In the genomic region with DNA sequence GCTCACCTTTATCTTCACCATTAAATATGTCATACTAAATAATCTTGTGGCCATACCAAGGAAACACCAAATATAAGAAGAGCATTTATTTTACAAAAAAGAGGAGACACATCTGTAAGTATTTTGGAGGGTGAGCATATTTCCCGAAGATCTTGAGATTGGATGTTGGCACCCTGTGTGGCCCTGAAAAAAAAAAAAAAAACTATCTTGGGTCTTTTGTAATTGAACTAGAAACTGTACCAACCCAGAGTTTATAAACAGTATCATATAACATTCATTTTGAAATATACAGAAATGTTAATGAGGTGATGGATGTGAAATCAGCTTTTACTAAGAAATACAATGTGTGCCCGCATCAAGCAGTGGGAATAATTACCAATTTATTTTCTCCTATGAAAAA, we compare ENCODE assay signal across 19 cellular contexts.
DNase-seq lines count a peak whose midpoint lies in the region; ATAC-seq, FAIRE-seq and TF ChIP-seq lines count a peak whose summit lies in the region.
"Had no signal": no experiment of that assay in that cellular context is flagged by ENCODE, and none has a peak within 500 bp of the region (broad histone marks: within the 10 kb centered on the region; RNA-seq: fewer than 3 reads in every experiment).

No MANE protein-coding gene starts in this region.

- H3K14ac ChIP-seq in mesenchymal stem cell (ENCODE audit: low read length in 2 of 2) = no peak overlapping the region

- H2AK5ac ChIP-seq in mesenchymal stem cell (ENCODE audit: low read length, severe bottlenecking) = no peak overlapping the region

- H3K4me3 ChIP-seq in HEK293 (ENCODE audit: low read depth, low read length) (no peak overlapping the region), astrocyte (ENCODE audit: insufficient read depth, low read depth, low read length) (no peak overlapping the region), mesenchymal stem cell (ENCODE audit: insufficient read depth in 1 of 2, low read depth in 1 of 2, low read length in 2 of 2) (no peak overlapping the region), stomach (no peak overlapping the region)

- H3K18ac ChIP-seq in mesenchymal stem cell (ENCODE audit: low read depth in 1 of 2, low read length in 2 of 2) = no peak overlapping the region

- H3K4ac ChIP-seq in mesenchymal stem cell (ENCODE audit: low read depth in 1 of 2, low read length in 2 of 2) = no peak overlapping the region

- no peak overlapping the region for H2BK12ac ChIP-seq in mesenchymal stem cell (ENCODE audit: low read length in 2 of 2)

- H2BK15ac ChIP-seq in mesenchymal stem cell (ENCODE audit: low read depth, poor library complexity, severe bottlenecking) = no peak overlapping the region

- no peaks in the 10 kb centered on the region for H4K20me1 ChIP-seq in astrocyte (ENCODE audit: insufficient read depth, low read length)

- peak overlapping the region; percentile 4 for H3K4me3 Mint-ChIP-seq in astrocyte (ENCODE audit: unreplicated experiment)
- H3K4me3 Mint-ChIP-seq: activated naive CD4-positive, alpha-beta T cell treated with anti-CD3 and anti-CD28 coated beads, Interleukin-2, amount 50 U/mL, for 24 hours; activated T-cell treated with anti-CD3 and anti-CD28 coated beads, Interleukin-2, amount 50 U/mL, for 24 hours; H9; IgD-negative memory B cell; naive B cell had no signal

- H3K27me3 ChIP-seq in astrocyte (ENCODE audit: insufficient read depth, low read length) (no peaks in the 10 kb centered on the region), mesenchymal stem cell (ENCODE audit: control insufficient read depth in 1 of 2, insufficient read depth in 1 of 2, low read length in 2 of 2) (no peaks in the 10 kb centered on the region), stomach (no peaks in the 10 kb centered on the region)
- H3K27me3 ChIP-seq: BE2C had no signal

- H3K23ac ChIP-seq in mesenchymal stem cell (ENCODE audit: low read length in 2 of 2) = no peak overlapping the region

- peaks cover 8% of the 10 kb centered on the region for H3K79me1 ChIP-seq in mesenchymal stem cell (replicated peaks; ENCODE audit: low read length, poor library complexity, severe bottlenecking)

- no peak overlapping the region for H2AFZ ChIP-seq in astrocyte (ENCODE audit: low read depth, low read length)
- no peak overlapping the region for H2AFZ ChIP-seq in mesenchymal stem cell (ENCODE audit: low read depth, low read length)

- FAIRE-seq in astrocyte (lab: Jason Lieb, UNC) (no peak), RCC 7860 (lab: Jason Lieb, UNC) (no peak)

- no peaks in the 10 kb centered on the region for H3K36me3 ChIP-seq in HEK293 (ENCODE audit: control insufficient read depth in 2 of 2, insufficient read depth in 1 of 2, low read length in 2 of 2)
- H3K36me3 ChIP-seq in astrocyte (ENCODE audit: insufficient read depth, low read length) = no peaks in the 10 kb centered on the region
- H3K36me3 ChIP-seq in mesenchymal stem cell (ENCODE audit: control insufficient read depth in 1 of 2, insufficient read depth in 2 of 2, low read depth in 1 of 2, low read length in 2 of 2) = no peaks in the 10 kb centered on the region
- H3K36me3 ChIP-seq in stomach = no peaks in the 10 kb centered on the region
- H3K36me3 ChIP-seq: BE2C had no signal

- TF ChIP-seq POLR2A in stomach (IDR thresholded peaks at IDR 0.05) = no peak

- H3K36me3 Mint-ChIP-seq in astrocyte (ENCODE audit: low read depth, unreplicated experiment) = no peaks in the 10 kb centered on the region
- H3K36me3 Mint-ChIP-seq: IgD-negative memory B cell, naive B cell had no signal

- no peak for TF ChIP-seq CTCF in HEK293 (tag by site-specific recombination; IDR thresholded peaks at IDR 0.05)
- no peak for TF ChIP-seq CTCF in astrocyte (IDR thresholded peaks at IDR 0.05; ENCODE audit: insufficient read depth, low read depth, low read length)
- TF ChIP-seq CTCF in stomach (IDR thresholded peaks at IDR 0.05) = no peak

- no peak overlapping the region for H2BK120ac ChIP-seq in mesenchymal stem cell (ENCODE audit: low read depth, low read length)

- H3K27ac Mint-ChIP-seq in astrocyte (ENCODE audit: unreplicated experiment) = peak overlapping the region; percentile 100
- H3K27ac Mint-ChIP-seq: activated naive CD4-positive, alpha-beta T cell treated with anti-CD3 and anti-CD28 coated beads, Interleukin-2, amount 50 U/mL, for 24 hours; activated T-cell treated with anti-CD3 and anti-CD28 coated beads, Interleukin-2, amount 50 U/mL, for 24 hours; H9; IgD-negative memory B cell; naive B cell had no signal

- POLR2A ChIA-PET in HEK293 (lab: Yijun Ruan, JAX) = interaction anchor here (1.3 kb wide), 1 partner anchor 105 kb away, joined by 3 read pairs; no protein-coding TSS in a partner anchor

- no peak for DNase-seq in astrocyte (ENCODE audit: low read depth)
- no peak for DNase-seq in mesenchymal stem cell
- no peak for DNase-seq in stomach
- DNase-seq in dedifferentiated amniotic fluid mesenchymal stem cell (ENCODE audit: extremely low spot score) = no peak
- DNase-seq in RCC 7860 (ENCODE audit: low spot score) = no peak
- DNase-seq: activated CD4-positive, alpha-beta T cell treated with anti-CD3 and anti-CD28 coated beads, Interleukin-2, amount 50 U/mL, for 48 hours; activated T-cell treated with anti-CD3 and anti-CD28 coated beads, Interleukin-2, amount 50 U/mL, for 24 hours; DMS153; H9; left colon; naive B cell; NCI-H526; stimulated activated naive CD4-positive, alpha-beta T cell treated with Interleukin-2 at 50 U/mL for 16 hours had no signal

- H3K27me3 Mint-ChIP-seq in astrocyte (ENCODE audit: low read depth, unreplicated experiment) = no peaks in the 10 kb centered on the region

- H3K79me2 ChIP-seq in astrocyte (ENCODE audit: insufficient read depth, low read length) = no peaks in the 10 kb centered on the region

- no peak for TF ChIP-seq EP300 in stomach (IDR thresholded peaks at IDR 0.05)

- H4K8ac ChIP-seq in mesenchymal stem cell (ENCODE audit: low read length) = no peak overlapping the region

- H3K9ac ChIP-seq in astrocyte (ENCODE audit: low read length) = peak overlapping the region; percentile 80
- peak overlapping the region; percentile 61 for H3K9ac ChIP-seq in mesenchymal stem cell (ENCODE audit: low read length)

- no peaks in the 10 kb centered on the region for H3K9me3 Mint-ChIP-seq in astrocyte (ENCODE audit: unreplicated experiment)
- H3K9me3 Mint-ChIP-seq: activated naive CD4-positive, alpha-beta T cell treated with anti-CD3 and anti-CD28 coated beads, Interleukin-2, amount 50 U/mL, for 24 hours; activated T-cell treated with anti-CD3 and anti-CD28 coated beads, Interleukin-2, amount 50 U/mL, for 24 hours; H9; naive B cell had no signal

- no peak overlapping the region for H2BK5ac ChIP-seq in mesenchymal stem cell (ENCODE audit: low read depth, low read length, poor library complexity, severe bottlenecking)

- CTCF ChIA-PET in HEK293 (lab: Yijun Ruan, JAX) = no interaction called here

- H3K4me1 ChIP-seq in HEK293 (ENCODE audit: control insufficient read depth, insufficient read depth, low read length) (peaks cover 34% of the 10 kb centered on the region), astrocyte (ENCODE audit: insufficient read depth, low read length) (peaks cover 44% of the 10 kb centered on the region), mesenchymal stem cell (ENCODE audit: control insufficient read depth, insufficient read depth, low read depth, low read length) (peaks cover 3% of the 10 kb centered on the region), stomach (peaks cover 0 to 30% (median 4%) of the 10 kb centered on the region in 4 donors)

- H3K4me2 ChIP-seq in astrocyte (ENCODE audit: low read length) (peak overlapping the region; percentile 62), mesenchymal stem cell (ENCODE audit: low read length, poor library complexity, severe bottlenecking) (no peak overlapping the region)

- no peaks in the 10 kb centered on the region for H3K9me3 ChIP-seq in HEK293 (ENCODE audit: control insufficient read depth, insufficient read depth, low read depth, low read length)
- H3K9me3 ChIP-seq in astrocyte (ENCODE audit: insufficient read depth, low read depth, low read length) = no peaks in the 10 kb centered on the region
- H3K9me3 ChIP-seq in mesenchymal stem cell (ENCODE audit: control insufficient read depth, low read length) = no peaks in the 10 kb centered on the region
- no peaks in the 10 kb centered on the region for H3K9me3 ChIP-seq in stomach
- H3K9me3 ChIP-seq: BE2C had no signal

- H3K27ac ChIP-seq in HEK293 (ENCODE audit: extremely low read depth, low read depth, low read length) (0 out of 2 replicates have a peak overlapping the region, but pooled peaks have one; percentile 76), astrocyte (ENCODE audit: low read depth, low read length) (peak overlapping the region; percentile 98), mesenchymal stem cell (ENCODE audit: low read length, poor library complexity, severe bottlenecking) (peak overlapping the region; percentile 91), stomach (peak overlapping the region in 4 of 5 donors; percentile 33 to 57 (median 54))

- intact Hi-C loops in stomach (cut with DNase I; ENCODE audit: low total_unique reads) = no loop called here

- ATAC-seq in HG02610 (IDR thresholded peaks at IDR 0.05; ENCODE audit: unreplicated experiment) (no peak), HG02884 (IDR thresholded peaks at IDR 0.05; ENCODE audit: unreplicated experiment) (no peak)

- H3K4me1 Mint-ChIP-seq in astrocyte (ENCODE audit: low read depth, unreplicated experiment) = peaks cover 51% of the 10 kb centered on the region
- H3K4me1 Mint-ChIP-seq: activated naive CD4-positive, alpha-beta T cell treated with anti-CD3 and anti-CD28 coated beads, Interleukin-2, amount 50 U/mL, for 24 hours; naive B cell had no signal

- WGBS in mesenchymal stem cell = no CpG with 5 or more reads among the region's 2 CpGs
- 67 to 90% (median 81%) methylated on average over 2 of the region's 2 CpGs for WGBS in stomach, 5 donors

- H4K91ac ChIP-seq in mesenchymal stem cell (ENCODE audit: low read length) = no peak overlapping the region

TF ChIP-seq in HEK293, 187 proteins besides CTCF, POLR2A, EP300 and RAD21 (continues in another document):
- TF ChIP-seq ZNF544 (tag by site-specific recombination; IDR thresholded peaks at IDR 0.05) = no peak
- TF ChIP-seq ZNF791 (tag by site-specific recombination; IDR thresholded peaks at IDR 0.05) = no peak
- TF ChIP-seq ZIC2 (tag by site-specific recombination; IDR thresholded peaks at IDR 0.05) = no peak
- TF ChIP-seq GLIS2 (tag by site-specific recombination; IDR thresholded peaks at IDR 0.05) = no peak
- no peak for TF ChIP-seq ZNF558 (tag by site-specific recombination; IDR thresholded peaks at IDR 0.05)
- TF ChIP-seq ZNF707 (tag by site-specific recombination; IDR thresholded peaks at IDR 0.05) = no peak
- no peak for TF ChIP-seq ZNF571 (tag by site-specific recombination; IDR thresholded peaks at IDR 0.05)
- TF ChIP-seq SCRT2 (tag by site-specific recombination; IDR thresholded peaks at IDR 0.05) = no peak
- no peak for TF ChIP-seq ZNF114 (tag by site-specific recombination; IDR thresholded peaks at IDR 0.05)
- no peak for TF ChIP-seq ZNF2 (tag by site-specific recombination; IDR thresholded peaks at IDR 0.05)
- no peak for TF ChIP-seq ZNF610 (tag by site-specific recombination; IDR thresholded peaks at IDR 0.05; ENCODE audit: borderline replicate concordance)
- no peak for TF ChIP-seq ZNF202 (tag by site-specific recombination; IDR thresholded peaks at IDR 0.05; ENCODE audit: borderline replicate concordance)
- TF ChIP-seq ZNF837 (tag by site-specific recombination; IDR thresholded peaks at IDR 0.05) = no peak
